In genomic region chrX:66638591-66639500, GRCh38 we compare ENCODE assay signal across 8 cellular contexts. TPM values are rescaled to one million over a fixed set of nuclear protein-coding genes. Genes with fewer than 3 reads are reported as not detected.
A peak's percentile ranks its signal among the peaks of the same experiment; 100 is the strongest.
DNase-seq lines count a peak whose midpoint lies in the region; ATAC-seq, FAIRE-seq and TF ChIP-seq lines count a peak whose summit lies in the region.

EDA2R (minus strand) TSS chrX:66639078; CDS start chrX:66616020, 23,058 bp downstream.

- no peaks in the 10 kb centered on the region for H4K20me1 ChIP-seq in GM12878 (ENCODE audit: control insufficient read depth, insufficient read depth)

- CTCF ChIA-PET in GM12878 (lab: Yijun Ruan, JAX) = interaction anchor here (1.0 to 1.6 kb wide), 2 partner anchors 90 to 437 kb away, joined by 3 to 7 read pairs; no protein-coding TSS in a partner anchor

- TSS peak; percentile 68 for BruUV-seq in GM12878 (replicated peaks; lab: Mats Ljungman, UMichigan)

- no peak for TF ChIP-seq EP300 in GM12878 (IDR thresholded peaks at IDR 0.05; ENCODE audit: borderline replicate concordance in 1 of 2, control insufficient read depth in 1 of 2, low read depth in 2 of 2, low read length in 2 of 2)

- RAD21 ChIA-PET in GM12878 (lab: Charles Lee; ENCODE audit: unreplicated experiment) = interaction anchor here (0.6 kb wide), 1 partner anchor 15 kb away, joined by 3 read pairs; no protein-coding TSS in a partner anchor

- POLR2A ChIA-PET in GM12878 (lab: Charles Lee) = no interaction called here

- no peak for TF ChIP-seq CTCF in GM12878 (IDR thresholded peaks at IDR 0.05 in 2 of 3, conservative IDR thresholded peaks at IDR 0.05 in 1 of 3; ENCODE audit: control insufficient read depth in 2 of 3, extremely low read depth in 1 of 3, insufficient read depth in 1 of 3, low read depth in 3 of 3, low read length in 3 of 3)
- no peak for TF ChIP-seq CTCF in spleen (IDR thresholded peaks at IDR 0.05 in 8 of 11, conservative IDR thresholded peaks at IDR 0.05 in 3 of 11)

- H3K36me3 ChIP-seq in NT2/D1 (ENCODE audit: insufficient read depth, insufficient read length, low read length) (no peaks in the 10 kb centered on the region), GM12878 (ENCODE audit: control insufficient read depth in 2 of 2, insufficient read depth in 2 of 2, low read length in 1 of 2) (no peaks in the 10 kb centered on the region), iPS-18a (ENCODE audit: control insufficient read depth, low read depth, low read length) (no peaks in the 10 kb centered on the region), spleen (no peaks in the 10 kb centered on the region)

- ATAC-seq in GM18505 (IDR thresholded peaks at IDR 0.05; ENCODE audit: unreplicated experiment) (peak; percentile 92), GM12878 (peak; percentile 90)

- H3K4me2 ChIP-seq in GM12878 (ENCODE audit: control insufficient read depth, insufficient read depth) = peak within 1 kb of the TSS; percentile 76

- peaks cover 35% of the 10 kb centered on the region for H3K79me2 ChIP-seq in GM12878 (ENCODE audit: control insufficient read depth, insufficient read depth, low read length)

- H3K4me3 ChIP-seq in NT2/D1 (ENCODE audit: insufficient read length, low read depth) (peak within 1 kb of the TSS; percentile 64), GM12878 (peak within 1 kb of the TSS; percentile 68), iPS-18a (ENCODE audit: low read length) (peak within 1 kb of the TSS; percentile 58), spleen (peak within 1 kb of the TSS in 5 of 8 donors; percentile 19 to 68 (median 29))

- WGBS in GM12878 (ENCODE audit: insufficient coverage, insufficient replicate concordance, low lambda C conversion rate, missing lambda C conversion rate) = 57% methylated on average over 25 of the region's 32 CpGs
- 3 to 44% (median 5%) methylated on average over 11 to 32 of the region's 32 CpGs for WGBS in spleen, 5 donors

- H3K27me3 ChIP-seq in NT2/D1 (ENCODE audit: insufficient read depth, insufficient read length) (no peaks in the 10 kb centered on the region), GM12878 (replicated peaks in 1 of 2; ENCODE audit: control insufficient read depth in 2 of 2, insufficient read depth in 2 of 2, low read length in 1 of 2) (no peaks in the 10 kb centered on the region), iPS-18a (ENCODE audit: control insufficient read depth, insufficient read depth, low read length) (no peaks in the 10 kb centered on the region), spleen (replicated peaks in 1 of 7) (no peaks in the 10 kb centered on the region)

- peak; percentile 80 for FAIRE-seq in GM12878 (lab: Jason Lieb, UNC)

- SMC1A ChIA-PET in GM12878 (lab: Charles Lee; ENCODE audit: uncharacterized antibody, unreplicated experiment) = no interaction called here

- in situ Hi-C loops in GM12878 (cut with MboI) = no loop called here

- no peaks in the 10 kb centered on the region for H3K9me3 ChIP-seq in NT2/D1 (ENCODE audit: insufficient read depth, low read length)
- no peaks in the 10 kb centered on the region for H3K9me3 ChIP-seq in GM12878 (replicated peaks; ENCODE audit: control insufficient read depth, insufficient read depth, low read length)
- H3K9me3 ChIP-seq in iPS-18a (ENCODE audit: control insufficient read depth, low read depth, low read length) = peaks cover 17% of the 10 kb centered on the region
- H3K9me3 ChIP-seq in spleen = no peaks in the 10 kb centered on the region

- H3K9ac ChIP-seq in NT2/D1 (ENCODE audit: insufficient read length, low read depth) (peak within 1 kb of the TSS; percentile 81), GM12878 (ENCODE audit: control insufficient read depth, insufficient read depth, low read length) (peak within 1 kb of the TSS; percentile 62), iPS-18a (ENCODE audit: low read length) (peak within 1 kb of the TSS; percentile 3)

- peak within 1 kb of the TSS; percentile 33 for H2AFZ ChIP-seq in GM12878 (ENCODE audit: control insufficient read depth, low read depth, low read length)

- TF ChIP-seq RAD21 in GM12878 (IDR thresholded peaks at IDR 0.05; ENCODE audit: insufficient read depth, low read depth, low read length) = no peak

- intact Hi-C loops in GM12878 (cut with micrococcal nuclease; ENCODE audit: unreplicated experiment) (no loop called here), spleen (cut with DNase I; ENCODE audit: low total_unique reads) (no loop called here)

- TF ChIP-seq POLR2A in GM18505 (IDR thresholded peaks at IDR 0.05; ENCODE audit: borderline replicate concordance, extremely low read depth, insufficient read depth, insufficient read length) = no peak
- peak; percentile 46 for TF ChIP-seq POLR2A in GM12878 (IDR thresholded peaks at IDR 0.05; ENCODE audit: low read depth, low read length)
- TF ChIP-seq POLR2A in spleen (IDR thresholded peaks at IDR 0.05) = no peak

- DNase-seq in HCEC 1CT (peak; percentile 81), NT2/D1 (ENCODE audit: low read depth, low spot score) (peak; percentile 60), GM12878 (ENCODE audit: low read depth, low spot score) (peak; percentile 60), spleen (peak; percentile 70), NCI-H524 (lab: John Stamatoyannopoulos, UW) (no peak), NCI-H69 (lab: John Stamatoyannopoulos, UW) (no peak)

- H3K27ac ChIP-seq in GM12878 (ENCODE audit: control insufficient read depth, insufficient read depth) (peak within 1 kb of the TSS; percentile 60), iPS-18a (ENCODE audit: low read length) (no peak within 1 kb of the TSS), spleen (no peak within 1 kb of the TSS)

- H3K4me1 ChIP-seq in NT2/D1 (ENCODE audit: insufficient read depth, insufficient read length) (no peaks in the 10 kb centered on the region), GM12878 (ENCODE audit: control insufficient read depth, insufficient read depth, low read length) (no peaks in the 10 kb centered on the region), iPS-18a (ENCODE audit: control insufficient read depth, low read depth, low read length) (no peaks in the 10 kb centered on the region), spleen (no peaks in the 10 kb centered on the region)

TF ChIP-seq in GM12878, 131 proteins besides CTCF, POLR2A, EP300 and RAD21 (continues in another document):
- TF ChIP-seq MXI1 (IDR thresholded peaks at IDR 0.05; ENCODE audit: low read depth, low read length) (peak; percentile 56; the same call in 1 of the 2 replicates), TCF3 (IDR thresholded peaks at IDR 0.05; ENCODE audit: borderline replicate concordance, insufficient read depth, low read depth, low read length) (no peak), RBBP5 (conservative IDR thresholded peaks at IDR 0.05) (no peak), EGR1 (IDR thresholded peaks at IDR 0.05; ENCODE audit: borderline replicate concordance in 1 of 2, low read depth in 2 of 2, low read length in 2 of 2) (peak in 1 of 2 experiments; percentile 46; a peak in 1 of 3 replicates), IKZF2 (IDR thresholded peaks at IDR 0.05) (peak; percentile 59 to 60; a peak in 2 of 4 replicates), TAF1 (IDR thresholded peaks at IDR 0.05; ENCODE audit: borderline replicate concordance, low read depth, low read length) (no peak), IKZF1 (conservative IDR thresholded peaks at IDR 0.05) (peak; percentile 13; the same call in 1 of the 2 replicates), RAD51 (IDR thresholded peaks at IDR 0.05) (no peak), MAX (IDR thresholded peaks at IDR 0.05; ENCODE audit: low read depth, low read length) (0 out of 2 replicates have a peak, but pooled peaks have one; percentile 16), MEF2B (IDR thresholded peaks at IDR 0.05; ENCODE audit: partially characterized antibody, poor library complexity, severe bottlenecking) (peak; percentile 81), E2F8 (IDR thresholded peaks at IDR 0.05; ENCODE audit: low read depth, partially characterized antibody) (no peak)

RNA-seq across cellular contexts. Expression of gene EDA2R, which starts in this region (rescaled TPM):
- 39.4 and 42.1 TPM in 2 replicates for total RNA-seq in GM12878 (2013; cell fraction: nucleolus; rRNA removed)
- 8.7 and 9.3 TPM in 2 replicates for total RNA-seq in GM12878 (2014; rRNA removed)
- total RNA-seq in GM12878 (2014; rRNA removed; fragmentation: Illumina TruSeq; extraction: Trizol) = 8.1 and 8.7 TPM in 2 replicates
- total RNA-seq in GM12878 (2021) = 8.1 and 8.4 TPM in 2 replicates
- 4.3 TPM for polyA plus RNA-seq in GM12878 (2011; ENCODE audit: low read depth)
- polyA plus RNA-seq in GM12878 (2011; rRNA removed) = 33.5 and 35.3 TPM in 2 replicates
- polyA plus RNA-seq in GM12878 (2011; cell fraction: cytosol; rRNA removed) = 16.2 and 18.1 TPM in 2 replicates
- 51.1 and 92.8 TPM in 2 replicates for polyA plus RNA-seq in GM12878 (2011; cell fraction: nucleus; rRNA removed)
- polyA plus RNA-seq in GM12878 (2012) = 5.3 and 6.9 TPM in 2 replicates
- polyA plus RNA-seq in GM12878 (2014; fragmentation: Illumina TruSeq; extraction: Trizol) = 10.8 and 11.7 TPM in 2 replicates
- 1 to 10 TPM; 3.3 to 3.5 TPM for polyA plus RNA-seq in GM12878 (2014; fragmentation: Nextera tagmentation; extraction: Ambion mirVana)
- polyA plus RNA-seq in GM12878 (2014; rRNA removed) = 6.2 and 7.3 TPM in 2 replicates
- polyA plus RNA-seq in GM12878 (2016; fragmentation: Nextera tagmentation; extraction: Ambion mirVana) = 10 to 100 TPM; 11.4 to 12.1 TPM
- polyA minus RNA-seq in GM12878 (2011; rRNA and poly(A)+ RNA removed) = 26.8 and 31.5 TPM in 2 replicates
- 4.9 and 7.6 TPM in 2 replicates for polyA minus RNA-seq in GM12878 (2011; cell fraction: cytosol; rRNA and poly(A)+ RNA removed)
- polyA minus RNA-seq in GM12878 (2011; cell fraction: nucleus; rRNA and poly(A)+ RNA removed) = 22.6 and 24.0 TPM in 2 replicates
- 1 to 10 TPM in 5 of 7 donors, under 1 TPM in 2; 0.37 to 2.7 (median 1.5) TPM for total RNA-seq in spleen
- under 1 TPM; 0.21 to 0.39 (median 0.29) TPM for polyA plus RNA-seq in spleen

Comparison
In these comparisons a context has a peak if more than half of its experiments do, and no peak if none do; other contexts are left out.
1. DNase-seq: peak in HCEC 1CT (single experiment), NT2/D1 (single experiment), GM12878 (single experiment) and spleen (single experiment); none in NCI-H524 (0 of 2) and NCI-H69 (single experiment).
2. H3K9ac ChIP-seq: peak in every context shown above with its lines; median percentile 81 in NT2/D1; 62 in GM12878; 3 in iPS-18a.
3. Peak in every context shown above with its lines, with median percentiles within 50 percentile points of each other: H3K4me3 ChIP-seq.